26 cellular contexts compared by ENCODE assay signal in the genomic region with DNA sequence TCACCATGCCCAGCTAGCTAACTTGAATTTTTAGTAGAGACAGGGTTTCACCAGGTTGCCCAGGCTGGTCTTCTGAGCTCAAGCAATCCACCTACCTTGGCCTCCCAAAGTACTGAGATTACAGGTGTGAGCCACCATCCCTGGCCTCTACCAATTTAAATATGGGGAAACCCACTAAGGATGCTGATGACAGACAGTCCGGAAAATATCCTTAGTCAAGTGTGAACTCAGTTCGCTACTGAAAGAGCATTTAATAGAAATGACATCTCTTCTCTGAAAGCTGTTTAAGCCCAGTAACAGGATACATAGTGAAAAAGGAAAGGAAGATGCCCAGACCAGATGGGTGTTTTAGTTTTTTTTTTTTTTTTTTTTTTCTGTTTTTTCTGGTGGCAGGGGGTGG. TPM values are rescaled to one million over a fixed set of nuclear protein-coding genes. Genes with fewer than 3 reads are reported as not detected.
DNase-seq lines count a peak whose midpoint lies in the region; ATAC-seq and TF ChIP-seq lines count a peak whose summit lies in the region.
"Had no signal": no experiment of that assay in that cellular context is flagged by ENCODE, and none has a peak within 500 bp of the region (broad histone marks: within the 10 kb centered on the region; RNA-seq: fewer than 3 reads in every experiment).

No MANE protein-coding gene starts in this region.

- H3K4me3 Mint-ChIP-seq in MCF 10A (ENCODE audit: unreplicated experiment), result no peak overlapping the region
- no peak overlapping the region for H3K4me3 Mint-ChIP-seq in central memory CD8-positive, alpha-beta T cell
- no peak overlapping the region for H3K4me3 Mint-ChIP-seq in stimulated activated effector memory CD8-positive, alpha-beta T cell treated with anti-CD3 and anti-CD28 coated beads, Interleukin-12 subunit alpha, Interleukin-12 subunit beta, amount 100 ng/mL, for 72 hours
- H3K4me3 Mint-ChIP-seq: activated B cell treated with CpG ODN at 0.5 μM for 24 hours; CD8-positive, alpha-beta memory T cell had no signal

- DNase-seq in MCF 10A (ENCODE audit: unreplicated experiment) (no peak), mammary epithelial cell (no peak), RWPE2 (ENCODE audit: low spot score) (no peak), cerebellar nuclear complex (lab: John Stamatoyannopoulos, UW) (no peak), CD1c-positive myeloid dendritic cell (ENCODE audit: extremely low spot score) (no peak)
- no peak for DNase-seq in central memory CD8-positive, alpha-beta T cell (ENCODE audit: low spot score in 2 of 2)
- no peak for DNase-seq in stimulated activated effector memory CD8-positive, alpha-beta T cell treated with anti-CD3 and anti-CD28 coated beads, Interleukin-12 subunit alpha, Interleukin-12 subunit beta, amount 100 ng/mL, for 72 hours (ENCODE audit: low spot score in 2 of 2)
- DNase-seq in stimulated activated CD4-positive, alpha-beta T cell treated with anti-CD3 and anti-CD28 coated beads, Interleukin-4, amount 100 ng/mL, for 4 hours, result no peak
- DNase-seq: activated B cell treated with CpG ODN at 0.5 μM for 24 hours; aorta; CD8-positive, alpha-beta memory T cell; effector CD8-positive, alpha-beta T cell; esophagus squamous epithelium; GF-D8; kidney; NCI-H1436; NCI-H510A treated with DMSO at 0.1 percent for 48 hours; small intestine; stimulated activated CD4-positive, alpha-beta T cell treated with anti-CD3 and anti-CD28 coated beads, Interleukin-2, amount 100 ng/mL, for 24 hours; stimulated activated naive CD4-positive, alpha-beta T cell treated with Interleukin-2 at 50 U/mL for 16 hours; thyroid gland had no signal

- no peaks in the 10 kb centered on the region for H3K27me3 Mint-ChIP-seq in MCF 10A (ENCODE audit: insufficient read depth, unreplicated experiment)
- no peaks in the 10 kb centered on the region for H3K27me3 Mint-ChIP-seq in central memory CD8-positive, alpha-beta T cell
- H3K27me3 Mint-ChIP-seq: activated B cell treated with CpG ODN at 0.5 μM for 24 hours had no signal

- no peaks in the 10 kb centered on the region for H3K27me3 ChIP-seq in mammary epithelial cell (ENCODE audit: insufficient read depth, low read length)
- no peaks in the 10 kb centered on the region for H3K27me3 ChIP-seq in RWPE2 (ENCODE audit: insufficient read depth, poor library complexity, severe bottlenecking)
- H3K27me3 ChIP-seq: esophagus squamous epithelium, thyroid gland had no signal

- H3K4me1 Mint-ChIP-seq in MCF 10A (ENCODE audit: insufficient read depth, unreplicated experiment), result peaks cover 23% of the 10 kb centered on the region
- H3K4me1 Mint-ChIP-seq in central memory CD8-positive, alpha-beta T cell, result no peaks in the 10 kb centered on the region
- H3K4me1 Mint-ChIP-seq in stimulated activated effector memory CD8-positive, alpha-beta T cell treated with anti-CD3 and anti-CD28 coated beads, Interleukin-12 subunit alpha, Interleukin-12 subunit beta, amount 100 ng/mL, for 72 hours, result peaks cover 48% of the 10 kb centered on the region
- H3K4me1 Mint-ChIP-seq: CD8-positive, alpha-beta memory T cell had no signal

- H3K9ac ChIP-seq in mammary epithelial cell (ENCODE audit: insufficient read depth, low read length), result no peak overlapping the region

- H3K4me1 ChIP-seq in mammary epithelial cell (ENCODE audit: insufficient read depth, low read length) (peaks cover 79% of the 10 kb centered on the region), RWPE2 (ENCODE audit: insufficient read depth, poor library complexity, severe bottlenecking) (peaks cover 25% of the 10 kb centered on the region)
- H3K4me1 ChIP-seq: HAP-1 had no signal

- H3K27ac ChIP-seq in mammary epithelial cell (ENCODE audit: insufficient read depth, low read depth, low read length) (no peak overlapping the region), RWPE2 (ENCODE audit: poor library complexity, severe bottlenecking) (peak overlapping the region; percentile 91)

- CTCF ChIA-PET in MCF 10A (lab: Yijun Ruan, JAX) (interaction anchor here (0.6 kb wide), 1 partner anchor 12 kb away, joined by 4 read pairs; no protein-coding TSS in a partner anchor), mammary epithelial cell (lab: Charles Lee; ENCODE audit: low non-redundant PET) (no interaction called here)

- H3K27ac Mint-ChIP-seq in MCF 10A (ENCODE audit: low read depth, unreplicated experiment), result peak overlapping the region; percentile 64
- peak overlapping the region; percentile 70 for H3K27ac Mint-ChIP-seq in central memory CD8-positive, alpha-beta T cell (ENCODE audit: low read depth)
- H3K27ac Mint-ChIP-seq in stimulated activated effector memory CD8-positive, alpha-beta T cell treated with anti-CD3 and anti-CD28 coated beads, Interleukin-12 subunit alpha, Interleukin-12 subunit beta, amount 100 ng/mL, for 72 hours, result peak overlapping the region; percentile 95
- H3K27ac Mint-ChIP-seq: activated B cell treated with CpG ODN at 0.5 μM for 24 hours had no signal

- H3K79me2 ChIP-seq in mammary epithelial cell (ENCODE audit: insufficient read depth, low read length), result peaks cover 90% of the 10 kb centered on the region

- BruUV-seq in MCF 10A (replicated peaks; lab: Mats Ljungman, UMichigan), result TSS peak; percentile 5
- BruUV-seq in mammary epithelial cell (replicated peaks; lab: Mats Ljungman, UMichigan), result no TSS peak

- POLR2A ChIA-PET in MCF 10A (lab: Yijun Ruan, JAX), result interaction anchor here (0.7 to 9.7 kb wide), 5 partner anchors 11 to 272 kb away, joined by 3 to 76 read pairs (median 3); partner anchors contain the start of gene PKM

- in situ Hi-C loops in mammary epithelial cell (cut with MboI; ENCODE audit: low sequenced_read_pairs in 2 of 2), result no loop called here

- H3K4me3 ChIP-seq in mammary epithelial cell (replicated peaks in 1 of 3; ENCODE audit: insufficient read depth in 1 of 3, low read depth in 2 of 3, low read length in 3 of 3) (no peak overlapping the region), RWPE2 (ENCODE audit: severe bottlenecking) (no peak overlapping the region)
- H3K4me3 ChIP-seq: esophagus squamous epithelium, HAP-1, lung, thyroid gland had no signal

- H3K36me3 ChIP-seq in mammary epithelial cell (ENCODE audit: insufficient read depth, low read length) (peaks cover 86% of the 10 kb centered on the region), RWPE2 (ENCODE audit: low read depth) (peaks cover 98% of the 10 kb centered on the region)

- no peak overlapping the region for H3K4me2 ChIP-seq in mammary epithelial cell (ENCODE audit: insufficient read depth, low read depth, low read length)

- intact Hi-C loops in MCF 10A (cut with micrococcal nuclease) (no loop called here), mammary epithelial cell (cut with micrococcal nuclease) (no loop called here)

- WGBS in mammary epithelial cell (ENCODE audit: low coverage, missing lambda C conversion rate), result 81% methylated on average over 2 of the region's 2 CpGs

- H3K9me3 ChIP-seq in mammary epithelial cell (replicated peaks; ENCODE audit: insufficient read depth, low read length) (no peaks in the 10 kb centered on the region), RWPE2 (ENCODE audit: severe bottlenecking) (no peaks in the 10 kb centered on the region)
- H3K9me3 ChIP-seq: esophagus squamous epithelium, HAP-1, thyroid gland had no signal

- TF ChIP-seq CTCF in MCF 10A (IDR thresholded peaks at IDR 0.05; ENCODE audit: unreplicated experiment) (no peak), mammary epithelial cell (conservative IDR thresholded peaks at IDR 0.05 in 1 of 2, IDR thresholded peaks at IDR 0.05 in 1 of 2; ENCODE audit: extremely low read depth in 1 of 2, insufficient read depth in 1 of 2, low read depth in 1 of 2, low read length in 2 of 2) (no peak), RWPE2 (IDR thresholded peaks at IDR 0.05; ENCODE audit: poor library complexity, severe bottlenecking) (no peak)

- peaks cover 15% of the 10 kb centered on the region for H4K20me1 ChIP-seq in mammary epithelial cell (ENCODE audit: insufficient read depth, low read length)

- no peak overlapping the region for H2AFZ ChIP-seq in mammary epithelial cell (ENCODE audit: low read depth, low read length)

- dilution Hi-C loops in mammary epithelial cell (cut with HindIII; ENCODE audit: low sequenced_read_pairs), result no loop called here

- H3K36me3 Mint-ChIP-seq in MCF 10A (ENCODE audit: insufficient read depth, unreplicated experiment), result peaks cover 100% of the 10 kb centered on the region
- peaks cover 62% of the 10 kb centered on the region for H3K36me3 Mint-ChIP-seq in central memory CD8-positive, alpha-beta T cell (ENCODE audit: insufficient read depth)
- peaks cover 100% of the 10 kb centered on the region for H3K36me3 Mint-ChIP-seq in stimulated activated effector memory CD8-positive, alpha-beta T cell treated with anti-CD3 and anti-CD28 coated beads, Interleukin-12 subunit alpha, Interleukin-12 subunit beta, amount 100 ng/mL, for 72 hours

- H3K9me3 Mint-ChIP-seq in MCF 10A (ENCODE audit: unreplicated experiment), result no peaks in the 10 kb centered on the region
- no peaks in the 10 kb centered on the region for H3K9me3 Mint-ChIP-seq in central memory CD8-positive, alpha-beta T cell
- H3K9me3 Mint-ChIP-seq in stimulated activated effector memory CD8-positive, alpha-beta T cell treated with anti-CD3 and anti-CD28 coated beads, Interleukin-12 subunit alpha, Interleukin-12 subunit beta, amount 100 ng/mL, for 72 hours, result no peaks in the 10 kb centered on the region
- H3K9me3 Mint-ChIP-seq: activated B cell treated with CpG ODN at 0.5 μM for 24 hours; CD8-positive, alpha-beta memory T cell had no signal

- no peak for ATAC-seq in RWPE2 (ENCODE audit: low read depth)
- no peak for ATAC-seq in central memory CD8-positive, alpha-beta T cell (replicated peaks; ENCODE audit: extremely low read depth, poor library complexity, severe bottlenecking)
- no peak for ATAC-seq in stimulated activated effector memory CD8-positive, alpha-beta T cell treated with anti-CD3 and anti-CD28 coated beads, Interleukin-12 subunit alpha, Interleukin-12 subunit beta, amount 100 ng/mL, for 72 hours
- ATAC-seq: Panc1 had no signal

RNA-seq across cellular contexts. Expression of gene GRAMD2A, which starts 7.7 kb away (rescaled TPM):
- total RNA-seq in MCF 10A (2022) (0.42 and 0.93 TPM in 2 replicates), mammary epithelial cell (10 to 100 TPM; 16.0 to 45.0 TPM)
- 13.0 TPM for polyA plus RNA-seq in mammary epithelial cell
- polyA minus RNA-seq in mammary epithelial cell, result 14.2 TPM
- total RNA-seq: activated B cell treated with CpG ODN at 0.5 μM for 24 hours; activated CD8-positive, alpha-beta memory T cell treated with anti-CD3 and anti-CD28 coated beads for 36 hours; CD8-positive, alpha-beta memory T cell; myocyte had no signal
- polyA plus RNA-seq: CD8-positive, alpha-beta memory T cell had no signal

RNA-seq across cellular contexts. Expression of gene PKM, which starts 25.7 kb away (rescaled TPM):
- 612 and 828 TPM in 2 replicates for total RNA-seq in MCF 10A (2022)
- 1,000 to 10,000 TPM; 2,783 to 3,063 TPM for total RNA-seq in mammary epithelial cell
- 3,498 TPM for polyA plus RNA-seq in mammary epithelial cell
- 5,832 TPM for polyA minus RNA-seq in mammary epithelial cell
